In genomic region chr10:37754538-37755323, GRCh38 we compare ENCODE assay signal across 8 cellular contexts.
DNase-seq lines count a peak whose midpoint lies in the region; ATAC-seq and TF ChIP-seq lines count a peak whose summit lies in the region.

No MANE protein-coding gene starts in this region.

- no peak overlapping the region for H3K27ac ChIP-seq in VCaP

- H3K4me3 ChIP-seq in mucosa of descending colon: no peak overlapping the region

- DNase-seq in DMS 273 (lab: John Stamatoyannopoulos, UW; ENCODE audit: unreplicated experiment): peak; percentile 44
- DNase-seq in DMS 273 treated with DMSO at 0.1 percent for 48 hours (lab: John Stamatoyannopoulos, UW): no peak
- DNase-seq in HK-2 (ENCODE audit: unreplicated experiment): peak; percentile 36
- DNase-seq in mucosa of descending colon: peak in 1 of 3 donors; percentile 45
- no peak for DNase-seq in effector CD4-positive, alpha-beta T cell
- no peak for DNase-seq in stimulated activated CD4-positive, alpha-beta T cell treated with anti-CD3 and anti-CD28 coated beads, Interleukin-1b, Interleukin-23, amount 100 ng/mL, for 48 hours

- H3K4me1 ChIP-seq in mucosa of descending colon (ENCODE audit: low read depth): no peaks in the 10 kb centered on the region

- peak; percentile 86 for TF ChIP-seq CTCF in VCaP (conservative IDR thresholded peaks at IDR 0.05)
- TF ChIP-seq CTCF in mucosa of descending colon (IDR thresholded peaks at IDR 0.05): peak; percentile 20

- H3K9me3 ChIP-seq in mucosa of descending colon: peaks cover 5% of the 10 kb centered on the region

- H3K36me3 ChIP-seq in mucosa of descending colon (ENCODE audit: low read depth): no peaks in the 10 kb centered on the region

- peak; percentile 67 for ATAC-seq in mucosa of descending colon
- no peak for ATAC-seq in HG02970 (IDR thresholded peaks at IDR 0.05; ENCODE audit: low FRiP score, unreplicated experiment)

- intact Hi-C loops in mucosa of descending colon (cut with DNase I, micrococcal nuclease): no loop called here

Comparison
In these comparisons a context has a peak if more than half of its experiments do, and no peak if none do; other contexts are left out.
1. DNase-seq: peak in DMS 273 (single experiment) and HK-2 (single experiment); none in DMS 273 treated with DMSO at 0.1 percent for 48 hours (single experiment), effector CD4-positive, alpha-beta T cell (single experiment) and stimulated activated CD4-positive, alpha-beta T cell treated with anti-CD3 and anti-CD28 coated beads, Interleukin-1b, Interleukin-23, amount 100 ng/mL, for 48 hours (single experiment).